24 cellular contexts compared by ENCODE assay signal in genomic region chr11:33334627-33335026, GRCh38. TPM values are rescaled to one million over a fixed set of nuclear protein-coding genes. Genes with fewer than 3 reads are reported as not detected.
"Had no signal": no experiment of that assay in that cellular context is flagged by ENCODE, and none has a peak within 500 bp of the region (broad histone marks: within the 10 kb centered on the region; RNA-seq: fewer than 3 reads in every experiment).

No MANE protein-coding gene starts in this region.

- H3K9me3 ChIP-seq: left ventricle myocardium inferior, mucosa of descending colon, ovary, stomach, testis, thyroid gland, transverse colon, upper lobe of left lung, vagina had no signal

- H3K27ac ChIP-seq: left ventricle myocardium inferior, ovary, skin epidermis, stomach, testis, thyroid gland, transverse colon, upper lobe of left lung, vagina had no signal

- H3K4me3 ChIP-seq: left ventricle myocardium inferior, lung, mucosa of descending colon, ovary, skin epidermis, stomach, testis, thyroid gland, transverse colon, upper lobe of left lung, vagina had no signal

- H3K4me1 ChIP-seq: testis, thyroid gland had no signal

- H3K27me3 ChIP-seq: ovary, stomach, testis, thyroid gland, transverse colon, upper lobe of left lung, vagina had no signal

- ATAC-seq: mucosa of descending colon; naive thymus-derived CD4-positive, alpha-beta T cell; natural killer cell treated with Interleukin-12 subunit alpha and Interleukin-12 subunit beta and Interleukin-15 and Interleukin-18, amount 100 ng/mL, for 72 hours; right cardiac atrium; sciatic nerve; stimulated activated naive B cell treated with anti-CD40 and anti-IgM and Interleukin-4, amounts not matched to agents 10 μg/mL and 1 μg/mL and 100 μg/mL, for 72 hours; stimulated activated naive CD8-positive, alpha-beta T cell treated with anti-CD3 and anti-CD28 coated beads, Interleukin-15, Interleukin-2, amounts not matched to agents 100 U/mL and 50 U/mL, for 24 hours had no signal

- H3K36me3 ChIP-seq: ovary had no signal

- DNase-seq: hippocampal formation; left ventricle myocardium inferior; midbrain; mucosa of descending colon; naive thymus-derived CD4-positive, alpha-beta T cell; ovary; retina; right cardiac atrium; stimulated activated CD4-positive, alpha-beta T cell treated with anti-CD3 and anti-CD28 coated beads, Interleukin-12 subunit alpha, Interleukin-12 subunit beta, amount 100 ng/mL, for 4 hours; stimulated activated CD4-positive, alpha-beta T cell treated with anti-CD3 and anti-CD28 coated beads, Interleukin-15, amount 100 ng/mL, for 24 hours; stimulated activated CD4-positive, alpha-beta T cell treated with anti-CD3 and anti-CD28 coated beads, Interleukin-2, amount 100 ng/mL, for 24 hours; stimulated activated CD4-positive, alpha-beta T cell treated with anti-CD3 and anti-CD28 coated beads, Interleukin-4, amount 100 ng/mL, for 1 hour; stimulated activated naive B cell treated with anti-CD40 and anti-IgM and Interleukin-4, amounts not matched to agents 10 μg/mL and 1 μg/mL and 100 μg/mL, for 72 hours; stimulated activated naive CD8-positive, alpha-beta T cell treated with anti-CD3 and anti-CD28 coated beads, Interleukin-15, Interleukin-2, amounts not matched to agents 100 U/mL and 50 U/mL, for 24 hours; stomach; testis; thyroid gland; transverse colon; upper lobe of left lung had no signal

RNA-seq across cellular contexts. Expression of gene KIAA1549L, which starts 41.3 kb away (rescaled TPM):
- total RNA-seq: naive thymus-derived CD4-positive, alpha-beta T cell; natural killer cell treated with Interleukin-12 subunit alpha and Interleukin-12 subunit beta and Interleukin-15 and Interleukin-18, amount 100 ng/mL, for 72 hours had no signal
- polyA plus RNA-seq: naive thymus-derived CD4-positive, alpha-beta T cell had no signal
